ENCODE assay signal across 17 cellular contexts in genomic region chr18:6328624-6329016, GRCh38.
DNase-seq lines count a peak whose midpoint lies in the region; ATAC-seq, FAIRE-seq and TF ChIP-seq lines count a peak whose summit lies in the region.
"Had no signal": no experiment of that assay in that cellular context is flagged by ENCODE, and none has a peak within 500 bp of the region (broad histone marks: within the 10 kb centered on the region; RNA-seq: fewer than 3 reads in every experiment).

No MANE protein-coding gene starts in this region.

- peaks cover 0 to 5% (median 0%) of the 10 kb centered on the region in 9 donors for H3K4me1 ChIP-seq in heart right ventricle
- peaks cover 0 to 8% (median 4%) of the 10 kb centered on the region in 3 donors for H3K4me1 ChIP-seq in pancreas
- no peaks in the 10 kb centered on the region for H3K4me1 ChIP-seq in Karpas-422 (ENCODE audit: low read length)
- H3K4me1 ChIP-seq: HAP-1 had no signal

- H3K27me3 ChIP-seq in heart right ventricle: no peaks in the 10 kb centered on the region
- H3K27me3 ChIP-seq in pancreas: no peaks in the 10 kb centered on the region
- H3K27me3 ChIP-seq in Karpas-422 (ENCODE audit: low read length): no peaks in the 10 kb centered on the region

- ATAC-seq in heart right ventricle (peak in 7 of 8 donors; percentile 58 to 95 (median 86)), pancreas (peak; percentile 88 to 95 (median 91)), HG02763 (IDR thresholded peaks at IDR 0.05; ENCODE audit: unreplicated experiment) (no peak)

- no peak overlapping the region for H3K4me2 ChIP-seq in Karpas-422 (ENCODE audit: low read depth, low read length, poor library complexity, severe bottlenecking)

- 26 to 31% methylated on average over 3 of the region's 3 CpGs for WGBS in heart right ventricle, 2 donors
- 8 to 10% methylated on average over 3 of the region's 3 CpGs for WGBS in pancreas, 2 donors

- peak overlapping the region in 3 of 10 donors; percentile 0 to 19 (median 3) for H3K27ac ChIP-seq in heart right ventricle
- peak overlapping the region in 2 of 4 donors; percentile 51 to 55 for H3K27ac ChIP-seq in pancreas
- no peak overlapping the region for H3K27ac ChIP-seq in Karpas-422 (ENCODE audit: low read length)

- H2AFZ ChIP-seq in Karpas-422 (ENCODE audit: low read length): no peak overlapping the region

- H3K4me3 ChIP-seq in heart right ventricle (no peak overlapping the region), pancreas (no peak overlapping the region), Karpas-422 (ENCODE audit: low read length) (no peak overlapping the region)
- H3K4me3 ChIP-seq: HAP-1 had no signal

- TF ChIP-seq CTCF in heart right ventricle (IDR thresholded peaks at IDR 0.05): no peak
- no peak for TF ChIP-seq CTCF in pancreas (IDR thresholded peaks at IDR 0.05)

- no peaks in the 10 kb centered on the region for H3K9me2 ChIP-seq in Karpas-422 (replicated peaks; ENCODE audit: insufficient read depth, low read length)

- DNase-seq in COLO829 (ENCODE audit: low spot score) (peak; percentile 6), NCI-H69 (lab: John Stamatoyannopoulos, UW) (peak; percentile 34), heart right ventricle (peak in 1 of 2 donors; percentile 61), pancreas (peak in 2 of 6 donors; percentile 31 to 70), Karpas-422 (no peak), foreskin melanocyte (no peak)
- DNase-seq: ACHN, AML-193, Kasumi-1, MM.1S, NCI-H1694, NCI-H524, SW 1271 had no signal

- intact Hi-C loops in heart right ventricle (cut with DNase I) (no loop called here), pancreas (cut with DNase I) (no loop called here)

- FAIRE-seq in pancreas (lab: Jason Lieb, UNC): no peak
- FAIRE-seq: G401.6, HTR-8/SVneo had no signal

- no peaks in the 10 kb centered on the region for H3K79me2 ChIP-seq in Karpas-422 (ENCODE audit: low read length)

- H4K20me1 ChIP-seq in Karpas-422 (ENCODE audit: insufficient read depth, low read depth, low read length): no peaks in the 10 kb centered on the region

- H3K9me3 ChIP-seq in heart right ventricle (peaks cover 0 to 19% (median 5%) of the 10 kb centered on the region in 11 donors), pancreas (no peaks in the 10 kb centered on the region), Karpas-422 (ENCODE audit: low read length) (no peaks in the 10 kb centered on the region)
- H3K9me3 ChIP-seq: HAP-1 had no signal

- H3K36me3 ChIP-seq in heart right ventricle: no peaks in the 10 kb centered on the region
- H3K36me3 ChIP-seq in pancreas: no peaks in the 10 kb centered on the region
- H3K36me3 ChIP-seq in Karpas-422 (ENCODE audit: insufficient read depth, low read length): no peaks in the 10 kb centered on the region
- H3K36me3 ChIP-seq: HAP-1 had no signal

- no peak overlapping the region for H3K9ac ChIP-seq in Karpas-422 (ENCODE audit: low read length)

Comparison
In these comparisons a context has a peak if more than half of its experiments do, and no peak if none do; other contexts are left out.
1. DNase-seq: peak in COLO829 (single experiment) and NCI-H69 (single experiment); none in Karpas-422 (single experiment) and foreskin melanocyte (single experiment).